In genomic region chr10:13719411-13719810, GRCh38 we compare ENCODE assay signal across 17 cellular contexts.
A peak's percentile ranks its signal among the peaks of the same experiment; 100 is the strongest.
DNase-seq lines count a peak whose midpoint lies in the region; ATAC-seq and TF ChIP-seq lines count a peak whose summit lies in the region.
"Had no signal": no experiment of that assay in that cellular context is flagged by ENCODE, and none has a peak within 500 bp of the region (broad histone marks: within the 10 kb centered on the region; RNA-seq: fewer than 3 reads in every experiment).

No MANE protein-coding gene starts in this region.

- H3K4me1 ChIP-seq in Caco-2 = peaks cover 55% of the 10 kb centered on the region
- H3K4me1 ChIP-seq in right cardiac atrium (ENCODE audit: control insufficient read depth, insufficient read depth, low read length) = peaks cover 8% of the 10 kb centered on the region
- peaks cover 13 to 20% (median 17%) of the 10 kb centered on the region in 3 donors for H3K4me1 ChIP-seq in skeletal muscle tissue (ENCODE audit: control insufficient read depth in 3 of 3, insufficient read depth in 3 of 3, low read length in 3 of 3)

- H3K36me3 Mint-ChIP-seq in Caco-2 (ENCODE audit: insufficient read depth, unreplicated experiment) (peaks cover 6% of the 10 kb centered on the region), chondrocyte (ENCODE audit: low read depth) (peaks cover 30% of the 10 kb centered on the region)
- no peaks in the 10 kb centered on the region for H3K36me3 Mint-ChIP-seq in natural killer cell treated with Interleukin-12 subunit alpha and Interleukin-12 subunit beta and Interleukin-15 and Interleukin-18, amount 100 ng/mL, for 72 hours

- intact Hi-C loops in Caco-2 (cut with micrococcal nuclease; ENCODE audit: unreplicated experiment) = no loop called here
- intact Hi-C loops in right cardiac atrium (cut with DNase I) = loop anchor here in 1 of 4 donors (5.0 to 10.0 kb wide), 2 partner anchors 48 to 55 kb away; no protein-coding TSS in a partner anchor

- no peaks in the 10 kb centered on the region for H3K27me3 ChIP-seq in Caco-2 (replicated peaks; ENCODE audit: control insufficient read depth, insufficient read depth, low read length)
- H3K27me3 ChIP-seq in right cardiac atrium (ENCODE audit: control insufficient read depth, insufficient read depth) = no peaks in the 10 kb centered on the region
- H3K27me3 ChIP-seq in skeletal muscle tissue (ENCODE audit: control insufficient read depth in 3 of 3, insufficient read depth in 3 of 3, low read length in 3 of 3) = no peaks in the 10 kb centered on the region
- H3K27me3 ChIP-seq: gastroesophageal sphincter had no signal

- H3K4me3 ChIP-seq in Caco-2 (ENCODE audit: low read depth, low read length) = peak overlapping the region; percentile 44
- H3K4me3 ChIP-seq in right cardiac atrium (ENCODE audit: low read length) = no peak overlapping the region
- no peak overlapping the region for H3K4me3 ChIP-seq in skeletal muscle tissue (ENCODE audit: low read length in 3 of 3)
- H3K4me3 ChIP-seq: gastroesophageal sphincter had no signal

- H3K27ac ChIP-seq in right cardiac atrium (ENCODE audit: low read length) (peak overlapping the region; percentile 50), skeletal muscle tissue (ENCODE audit: low read depth, low read length) (peak overlapping the region; percentile 43)

- H3K36me3 ChIP-seq in Caco-2 (ENCODE audit: control insufficient read depth, insufficient read depth, low read length) (no peaks in the 10 kb centered on the region), skeletal muscle tissue (ENCODE audit: control insufficient read depth in 3 of 3, insufficient read depth in 3 of 3, low read length in 3 of 3) (no peaks in the 10 kb centered on the region)

- no peak overlapping the region for H3K9ac ChIP-seq in skeletal muscle tissue (ENCODE audit: low read depth in 1 of 3, low read length in 3 of 3)

- no peaks in the 10 kb centered on the region for H3K9me3 ChIP-seq in Caco-2
- H3K9me3 ChIP-seq in right cardiac atrium (ENCODE audit: control insufficient read depth, low read length) = no peaks in the 10 kb centered on the region
- H3K9me3 ChIP-seq in skeletal muscle tissue (ENCODE audit: control insufficient read depth in 3 of 3, low read length in 3 of 3) = no peaks in the 10 kb centered on the region
- H3K9me3 ChIP-seq: gastroesophageal sphincter had no signal

- H3K27me3 Mint-ChIP-seq in Caco-2 (ENCODE audit: insufficient read depth, unreplicated experiment) = no peaks in the 10 kb centered on the region
- no peaks in the 10 kb centered on the region for H3K27me3 Mint-ChIP-seq in chondrocyte (ENCODE audit: low read depth)
- peaks cover 23 to 29% of the 10 kb centered on the region in 2 donors for H3K27me3 Mint-ChIP-seq in natural killer cell treated with Interleukin-12 subunit alpha and Interleukin-12 subunit beta and Interleukin-15 and Interleukin-18, amount 100 ng/mL, for 72 hours

- H3K27ac Mint-ChIP-seq in Caco-2 (ENCODE audit: unreplicated experiment) (peak overlapping the region; percentile 90), chondrocyte (ENCODE audit: unreplicated experiment) (peak overlapping the region; percentile 17)
- no peak overlapping the region for H3K27ac Mint-ChIP-seq in natural killer cell treated with Interleukin-12 subunit alpha and Interleukin-12 subunit beta and Interleukin-15 and Interleukin-18, amount 100 ng/mL, for 72 hours
- H3K27ac Mint-ChIP-seq: activated T-helper 2 cell treated with anti-CD3 and anti-CD28 coated beads, Interferon-gamma antibody, Interleukin-2, Interleukin-4, amounts not matched to agents 10 μg/mL and 5 μg/mL and 100 μg/mL, durations not matched to agents 14 hours and 24 hours and 36 hours had no signal

- DNase-seq in Caco-2 = no peak
- no peak for DNase-seq in chondrocyte (ENCODE audit: low spot score)
- DNase-seq in right cardiac atrium = no peak
- DNase-seq in stimulated activated CD4-positive, alpha-beta T cell treated with anti-CD3 and anti-CD28 coated beads, Interleukin-4, amount 100 ng/mL, for 24 hours = no peak
- no peak for DNase-seq in natural killer cell treated with Interleukin-12 subunit alpha and Interleukin-12 subunit beta and Interleukin-15 and Interleukin-18, amount 100 ng/mL, for 72 hours (ENCODE audit: low spot score)
- no peak for DNase-seq in NCI-H1048 (lab: John Stamatoyannopoulos, UW)
- DNase-seq in 8988T = no peak
- DNase-seq: activated CD4-positive, alpha-beta T cell treated with anti-CD3 and anti-CD28 coated beads for 1 hour; COR-L47; mammary epithelial cell; naive thymus-derived CD8-positive, alpha-beta T cell; NCI-H69; stimulated activated naive CD8-positive, alpha-beta T cell treated with anti-CD3 and anti-CD28 coated beads, Interleukin-15, Interleukin-2, amounts not matched to agents 100 U/mL and 50 U/mL, for 24 hours; T-helper 9 cell had no signal

- POLR2A ChIA-PET in Caco-2 (lab: Charles Lee) = interaction anchor here (0.7 to 2.8 kb wide), 4 partner anchors 10 to 466 kb away, joined by 3 to 30 read pairs (median 4); no protein-coding TSS in a partner anchor

- ATAC-seq in right cardiac atrium = peak; percentile 19 to 42
- ATAC-seq in natural killer cell treated with Interleukin-12 subunit alpha and Interleukin-12 subunit beta and Interleukin-15 and Interleukin-18, amount 100 ng/mL, for 72 hours = no peak
- ATAC-seq: gastroesophageal sphincter; naive thymus-derived CD8-positive, alpha-beta T cell; stimulated activated naive CD8-positive, alpha-beta T cell treated with anti-CD3 and anti-CD28 coated beads, Interleukin-15, Interleukin-2, amounts not matched to agents 100 U/mL and 50 U/mL, for 24 hours had no signal

- 71% methylated on average over 5 of the region's 5 CpGs for WGBS in right cardiac atrium

- BruUV-seq in Caco-2 (replicated peaks; lab: Mats Ljungman, UMichigan) = no TSS peak

- H3K4me1 Mint-ChIP-seq in Caco-2 (ENCODE audit: low read depth, unreplicated experiment) (peaks cover 51% of the 10 kb centered on the region), chondrocyte (ENCODE audit: low read depth) (peaks cover 38% of the 10 kb centered on the region)
- peaks cover 6 to 16% of the 10 kb centered on the region in 2 donors for H3K4me1 Mint-ChIP-seq in natural killer cell treated with Interleukin-12 subunit alpha and Interleukin-12 subunit beta and Interleukin-15 and Interleukin-18, amount 100 ng/mL, for 72 hours (ENCODE audit: low read depth in 2 of 2)

- TF ChIP-seq CTCF in Caco-2 (IDR thresholded peaks at IDR 0.05; ENCODE audit: insufficient read depth in 1 of 2, low read depth in 1 of 2, low read length in 1 of 2, severe bottlenecking in 1 of 2, unreplicated experiment in 1 of 2) = no peak
- no peak for TF ChIP-seq CTCF in chondrocyte (IDR thresholded peaks at IDR 0.05)

- CTCF ChIA-PET in Caco-2 (lab: Charles Lee) = interaction anchor here (0.6 to 3.3 kb wide), 2 partner anchors 12 to 25 kb away, joined by 3 to 23 read pairs; no protein-coding TSS in a partner anchor

- peaks cover 10% of the 10 kb centered on the region for H3K9me3 Mint-ChIP-seq in Caco-2 (ENCODE audit: unreplicated experiment)
- H3K9me3 Mint-ChIP-seq in chondrocyte (ENCODE audit: low read depth) = no peaks in the 10 kb centered on the region
- H3K9me3 Mint-ChIP-seq in natural killer cell treated with Interleukin-12 subunit alpha and Interleukin-12 subunit beta and Interleukin-15 and Interleukin-18, amount 100 ng/mL, for 72 hours = no peaks in the 10 kb centered on the region

- H3K4me3 Mint-ChIP-seq in Caco-2 (ENCODE audit: unreplicated experiment) (peak overlapping the region; percentile 98), chondrocyte (ENCODE audit: unreplicated experiment) (no peak overlapping the region)
- H3K4me3 Mint-ChIP-seq in natural killer cell treated with Interleukin-12 subunit alpha and Interleukin-12 subunit beta and Interleukin-15 and Interleukin-18, amount 100 ng/mL, for 72 hours = no peak overlapping the region

Comparison
In these comparisons a context has a peak if more than half of its experiments do, and no peak if none do; other contexts are left out.
1. H3K27ac Mint-ChIP-seq: peak in Caco-2 (single experiment) and chondrocyte (single experiment); none in natural killer cell treated with Interleukin-12 subunit alpha and Interleukin-12 subunit beta and Interleukin-15 and Interleukin-18, amount 100 ng/mL, for 72 hours (0 of 2).
2. ATAC-seq: peak in right cardiac atrium (2 of 2); none in natural killer cell treated with Interleukin-12 subunit alpha and Interleukin-12 subunit beta and Interleukin-15 and Interleukin-18, amount 100 ng/mL, for 72 hours (0 of 2).